Comparison of ENCODE assay signal across 17 cellular contexts in genomic region chr18:49183921-49184320, GRCh38.
"Had no signal": no experiment of that assay in that cellular context is flagged by ENCODE, and none has a peak within 500 bp of the region (broad histone marks: within the 10 kb centered on the region; RNA-seq: fewer than 3 reads in every experiment).

No MANE protein-coding gene starts in this region.

- H3K9me3 ChIP-seq: colonic mucosa, esophagus muscularis mucosa, gastrocnemius medialis, ovary, transverse colon, vagina had no signal

- H3K36me3 ChIP-seq: colonic mucosa, esophagus muscularis mucosa, gastrocnemius medialis, ovary, transverse colon, vagina had no signal

- H3K4me1 ChIP-seq: colonic mucosa, gastrocnemius medialis, transverse colon, vagina had no signal

- H3K27ac ChIP-seq: colonic mucosa, esophagus muscularis mucosa, gastrocnemius medialis, ovary, transverse colon, vagina had no signal

- FAIRE-seq: islet of Langerhans had no signal

- ATAC-seq: activated T-cell treated with anti-CD3 and anti-CD28 coated beads, Interleukin-2, amount 50 U/mL, for 72 hours; gastrocnemius medialis had no signal

- H3K4me3 ChIP-seq: colonic mucosa, esophagus muscularis mucosa, gastrocnemius medialis, lung, ovary, transverse colon, vagina had no signal

- DNase-seq: activated CD4-positive, alpha-beta T cell treated with anti-CD3 and anti-CD28 coated beads, Interleukin-2, amount 10 ng/mL, durations not matched to agents 24 days and 14 days; activated CD4-positive, CD25-positive, alpha-beta regulatory T cell; activated CD8-positive, alpha-beta memory T cell treated with anti-CD3 and anti-CD28 coated beads, Interleukin-2, amount 50 U/mL, for 48 hours; activated gamma-delta T cell; activated T-cell treated with anti-CD3 and anti-CD28 coated beads, Interleukin-2, amount 50 U/mL, for 72 hours; amniotic stem cell; central memory CD4-positive, alpha-beta T cell; colonic mucosa; gastrocnemius medialis; ovary; stimulated activated CD4-positive, alpha-beta T cell treated with anti-CD3 and anti-CD28 coated beads, Interleukin-4, amount 100 ng/mL, for 24 hours; stimulated activated naive CD4-positive, alpha-beta T cell treated with Interleukin-2 at 50 U/mL for 16 hours; transverse colon had no signal

- H3K27me3 ChIP-seq: colonic mucosa, esophagus muscularis mucosa, gastrocnemius medialis, ovary, transverse colon, vagina had no signal
